11 cellular contexts compared by ENCODE assay signal in genomic region chr2:26840937-26841610, GRCh38. TPM values are rescaled to one million over a fixed set of nuclear protein-coding genes. Genes with fewer than 3 reads are reported as not detected.
DNase-seq lines count a peak whose midpoint lies in the region; ATAC-seq and TF ChIP-seq lines count a peak whose summit lies in the region.
"Had no signal": no experiment of that assay in that cellular context is flagged by ENCODE, and none has a peak within 500 bp of the region (broad histone marks: within the 10 kb centered on the region; RNA-seq: fewer than 3 reads in every experiment).

No MANE protein-coding gene starts in this region.

- H4K91ac ChIP-seq in H9 (ENCODE audit: insufficient read length, low read depth, low read length): no peak overlapping the region
- H4K91ac ChIP-seq in mesenchymal stem cell (ENCODE audit: low read length): no peak overlapping the region

- TF ChIP-seq CTCF in H9 (conservative IDR thresholded peaks at IDR 0.05) (peak; percentile 34; the same call in 2 of the 3 replicates), glutamatergic neuron (IDR thresholded peaks at IDR 0.05; ENCODE audit: partially characterized antibody, unreplicated experiment) (peak; percentile 16)

- no peaks in the 10 kb centered on the region for H3K79me1 ChIP-seq in H9 (ENCODE audit: insufficient read depth, low read depth, low read length, poor library complexity, severe bottlenecking)
- no peaks in the 10 kb centered on the region for H3K79me1 ChIP-seq in mesenchymal stem cell (replicated peaks; ENCODE audit: low read length, poor library complexity, severe bottlenecking)

- no peak overlapping the region for H3K56ac ChIP-seq in H9 (ENCODE audit: insufficient read length, low read depth, low read length)

- H4K5ac ChIP-seq in H9 (ENCODE audit: insufficient read length, low read depth, low read length): no peak overlapping the region

- no peak overlapping the region for H4K8ac ChIP-seq in H9 (replicated peaks; ENCODE audit: insufficient read length, low read depth, low read length)
- H4K8ac ChIP-seq in mesenchymal stem cell (ENCODE audit: low read length): no peak overlapping the region

- H3K36me3 Mint-ChIP-seq in H9 (ENCODE audit: insufficient read depth in 1 of 3, low read depth in 3 of 3) (no peaks in the 10 kb centered on the region), glutamatergic neuron (ENCODE audit: unreplicated experiment) (no peaks in the 10 kb centered on the region)
- H3K36me3 Mint-ChIP-seq: natural killer cell had no signal

- H3K4me3 Mint-ChIP-seq in H9 (no peak overlapping the region), glutamatergic neuron (ENCODE audit: unreplicated experiment) (no peak overlapping the region)
- H3K4me3 Mint-ChIP-seq: effector memory CD8-positive, alpha-beta T cell; natural killer cell had no signal

- H4K20me1 ChIP-seq in H9 (ENCODE audit: control insufficient read depth, insufficient read depth, insufficient read length): no peaks in the 10 kb centered on the region

- H3T11ph ChIP-seq in H9 (ENCODE audit: low read length): no peak overlapping the region

- H3K23ac ChIP-seq in H9 (ENCODE audit: insufficient read length, low read depth, low read length) (no peak overlapping the region), mesenchymal stem cell (ENCODE audit: low read length in 2 of 2) (no peak overlapping the region)

- no peak overlapping the region for H3K4me3 ChIP-seq in mesenchymal stem cell (ENCODE audit: insufficient read depth in 1 of 2, low read depth in 1 of 2, low read length in 2 of 2)
- H3K4me3 ChIP-seq: Peyer's patch had no signal

- H2BK20ac ChIP-seq in H9 (ENCODE audit: low read depth, low read length, poor library complexity, severe bottlenecking): no peak overlapping the region

- H3K27ac Mint-ChIP-seq in H9 (no peak overlapping the region), glutamatergic neuron (ENCODE audit: unreplicated experiment) (no peak overlapping the region)
- H3K27ac Mint-ChIP-seq: effector memory CD8-positive, alpha-beta T cell; natural killer cell had no signal

- H2BK5ac ChIP-seq in H9 (ENCODE audit: insufficient read length, low read length) (no peak overlapping the region), mesenchymal stem cell (ENCODE audit: low read depth, low read length, poor library complexity, severe bottlenecking) (no peak overlapping the region)

- H3K27me3 Mint-ChIP-seq in H9 (ENCODE audit: low read depth): peaks cover 66% of the 10 kb centered on the region
- peaks cover 2% of the 10 kb centered on the region for H3K27me3 Mint-ChIP-seq in glutamatergic neuron (ENCODE audit: unreplicated experiment)

- H3K36me3 ChIP-seq in mesenchymal stem cell (ENCODE audit: control insufficient read depth in 1 of 2, insufficient read depth in 2 of 2, low read depth in 1 of 2, low read length in 2 of 2): no peaks in the 10 kb centered on the region
- H3K36me3 ChIP-seq: Peyer's patch had no signal

- DNase-seq in DMS 273 (lab: John Stamatoyannopoulos, UW; ENCODE audit: unreplicated experiment): peak; percentile 52
- no peak for DNase-seq in DMS 273 treated with DMSO at 0.1 percent for 48 hours (lab: John Stamatoyannopoulos, UW)
- DNase-seq in H9: no peak
- peak; percentile 12 for DNase-seq in RKO (ENCODE audit: low spot score)
- DNase-seq in glutamatergic neuron: no peak
- no peak for DNase-seq in C1 segment of cervical spinal cord (lab: John Stamatoyannopoulos, UW)
- DNase-seq in mesenchymal stem cell: no peak
- DNase-seq: effector memory CD8-positive, alpha-beta T cell; natural killer cell; Peyer's patch had no signal

- no CpG with 5 or more reads among the region's 4 CpGs for WGBS in H9 (ENCODE audit: extremely low coverage, insufficient read length, low lambda C conversion rate)
- 90% methylated on average over 4 of the region's 4 CpGs for WGBS in mesenchymal stem cell

- H3K27ac ChIP-seq in H9 (ENCODE audit: insufficient read length, low read depth, low read length): no peak overlapping the region
- no peak overlapping the region for H3K27ac ChIP-seq in mesenchymal stem cell (ENCODE audit: low read length, poor library complexity, severe bottlenecking)
- H3K27ac ChIP-seq: Peyer's patch had no signal

- H3K9ac ChIP-seq in H9 (ENCODE audit: extremely low read depth, insufficient read length, low read length) (no peak overlapping the region), mesenchymal stem cell (ENCODE audit: low read length) (no peak overlapping the region)

- ATAC-seq in HG02938 (IDR thresholded peaks at IDR 0.05; ENCODE audit: unreplicated experiment): no peak
- ATAC-seq: effector memory CD8-positive, alpha-beta T cell; natural killer cell had no signal

- H2BK12ac ChIP-seq in H9 (ENCODE audit: insufficient read length, low read depth, low read length) (no peak overlapping the region), mesenchymal stem cell (ENCODE audit: low read length in 2 of 2) (no peak overlapping the region)

- no peak overlapping the region for H3K4me2 ChIP-seq in H9 (ENCODE audit: insufficient read depth, insufficient read length, low read length)
- H3K4me2 ChIP-seq in mesenchymal stem cell (ENCODE audit: low read length, poor library complexity, severe bottlenecking): no peak overlapping the region

- H3K79me2 ChIP-seq in H9 (ENCODE audit: insufficient read depth, low read length): no peaks in the 10 kb centered on the region

- H2BK120ac ChIP-seq in H9 (ENCODE audit: low read depth, low read length, poor library complexity, severe bottlenecking): no peak overlapping the region
- H2BK120ac ChIP-seq in mesenchymal stem cell (ENCODE audit: low read depth, low read length): no peak overlapping the region

- H3K4me1 ChIP-seq in H9 (ENCODE audit: insufficient read depth, low read length): no peaks in the 10 kb centered on the region
- H3K4me1 ChIP-seq in mesenchymal stem cell (ENCODE audit: control insufficient read depth, insufficient read depth, low read depth, low read length): no peaks in the 10 kb centered on the region
- H3K4me1 ChIP-seq: Peyer's patch had no signal

- no peak overlapping the region for H3K14ac ChIP-seq in H9 (ENCODE audit: insufficient read depth, low read length)
- no peak overlapping the region for H3K14ac ChIP-seq in mesenchymal stem cell (ENCODE audit: low read length in 2 of 2)

- H3K27me3 ChIP-seq in H9 (ENCODE audit: insufficient read depth, low read length) (no peaks in the 10 kb centered on the region; the same call in 1 of the 2 replicates), mesenchymal stem cell (ENCODE audit: control insufficient read depth in 1 of 2, insufficient read depth in 1 of 2, low read length in 2 of 2) (peaks cover 49 to 67% of the 10 kb centered on the region in 2 experiments)
- H3K27me3 ChIP-seq: Peyer's patch had no signal

- H3K9me3 ChIP-seq in H9 (ENCODE audit: control insufficient read depth, low read depth, low read length) (no peaks in the 10 kb centered on the region), mesenchymal stem cell (ENCODE audit: control insufficient read depth, low read length) (no peaks in the 10 kb centered on the region)
- H3K9me3 ChIP-seq: Peyer's patch had no signal

- H2AK5ac ChIP-seq in H9 (ENCODE audit: insufficient read length, low read length): no peak overlapping the region
- H2AK5ac ChIP-seq in mesenchymal stem cell (ENCODE audit: low read length, severe bottlenecking): no peak overlapping the region

- H3K4ac ChIP-seq in H9 (ENCODE audit: low read depth, low read length) (no peak overlapping the region), mesenchymal stem cell (ENCODE audit: low read depth in 1 of 2, low read length in 2 of 2) (no peak overlapping the region)

- H2AFZ ChIP-seq in H9 (ENCODE audit: low read length) (no peak overlapping the region), mesenchymal stem cell (ENCODE audit: low read depth, low read length) (no peak overlapping the region)

- H3K18ac ChIP-seq in H9 (ENCODE audit: insufficient read length, low read depth, low read length): no peak overlapping the region
- no peak overlapping the region for H3K18ac ChIP-seq in mesenchymal stem cell (ENCODE audit: low read depth in 1 of 2, low read length in 2 of 2)

- H3K23me2 ChIP-seq in H9 (ENCODE audit: insufficient read length, low read depth, low read length, poor library complexity, severe bottlenecking): no peaks in the 10 kb centered on the region

- 0 out of 4 replicates have a peak, but pooled peaks cover 0 to 3% of the 10 kb centered on the region in 2 experiments for H3K4me1 Mint-ChIP-seq in H9
- peaks cover 22% of the 10 kb centered on the region for H3K4me1 Mint-ChIP-seq in glutamatergic neuron (ENCODE audit: low read depth, unreplicated experiment)

- H3K9me3 Mint-ChIP-seq in H9 (no peaks in the 10 kb centered on the region), glutamatergic neuron (ENCODE audit: unreplicated experiment) (peaks cover 7% of the 10 kb centered on the region)
- H3K9me3 Mint-ChIP-seq: natural killer cell had no signal

- no peak overlapping the region for H2BK15ac ChIP-seq in H9 (ENCODE audit: low read depth, low read length)
- H2BK15ac ChIP-seq in mesenchymal stem cell (ENCODE audit: low read depth, poor library complexity, severe bottlenecking): no peak overlapping the region

RNA-seq across cellular contexts. Expression of gene DPYSL5, which starts 6.9 kb away (rescaled TPM):
- total RNA-seq in H9 (2021): 6.4 and 6.9 TPM in 2 replicates
- 313 TPM for total RNA-seq in glutamatergic neuron (ENCODE audit: unreplicated experiment)
- polyA plus RNA-seq in mesenchymal stem cell (2013, experiment 1 of 2): not detected
- polyA plus RNA-seq in mesenchymal stem cell (2013, experiment 2 of 2): not detected
- total RNA-seq: natural killer cell had no signal

RNA-seq across cellular contexts. Expression of gene CENPA, which starts 55.2 kb away (rescaled TPM):
- total RNA-seq in H9 (2021) (19.3 and 21.4 TPM in 2 replicates), glutamatergic neuron (ENCODE audit: unreplicated experiment) (4.7 TPM)
- polyA plus RNA-seq in mesenchymal stem cell (2013, experiment 1 of 2): 3.5 TPM
- 3.1 TPM for polyA plus RNA-seq in mesenchymal stem cell (2013, experiment 2 of 2)

Comparison
In these comparisons a context has a peak if more than half of its experiments do, and no peak if none do; other contexts are left out.
1. DNase-seq: peak in DMS 273 (single experiment) and RKO (single experiment); none in DMS 273 treated with DMSO at 0.1 percent for 48 hours (single experiment), H9 (single experiment), glutamatergic neuron (single experiment), C1 segment of cervical spinal cord (0 of 14) and mesenchymal stem cell (single experiment).
2. RNA of gene DPYSL5, which starts 6.9 kb away (total RNA-seq): 313 TPM in glutamatergic neuron (single experiment); 6.4 to 6.9 TPM in H9; every median in the first group is over 10 times any median in the second.